In genomic region chr17:43615952-43616351, GRCh38 we compare ENCODE assay signal across 18 cellular contexts. TPM values are rescaled to one million over a fixed set of nuclear protein-coding genes. Genes with fewer than 3 reads are reported as not detected.
"Had no signal": no experiment of that assay in that cellular context is flagged by ENCODE, and none has a peak within 500 bp of the region (broad histone marks: within the 10 kb centered on the region; RNA-seq: fewer than 3 reads in every experiment).

No MANE protein-coding gene starts in this region.

- FAIRE-seq: kidney, urothelium cell line had no signal

- H3K9me3 ChIP-seq: colonic mucosa, esophagus squamous epithelium, neutrophil, sigmoid colon had no signal

- H3K27me3 ChIP-seq: colonic mucosa, esophagus squamous epithelium, sigmoid colon had no signal

- H3K4me1 ChIP-seq: colonic mucosa had no signal

- H3K36me3 ChIP-seq: colonic mucosa, esophagus squamous epithelium, neutrophil, sigmoid colon had no signal

- DNase-seq: colonic mucosa; dermis blood vessel endothelial cell; esophagus squamous epithelium; foreskin fibroblast; immature natural killer cell; kidney; left cardiac atrium; mesendoderm; naive thymus-derived CD4-positive, alpha-beta T cell; sigmoid colon; stimulated activated naive CD4-positive, alpha-beta T cell treated with Interleukin-2 at 50 U/mL for 16 hours had no signal

- H3K4me3 ChIP-seq: colonic mucosa, esophagus squamous epithelium, sigmoid colon, skin epidermis had no signal

- H3K27ac ChIP-seq: colonic mucosa, neutrophil had no signal

RNA-seq across cellular contexts. Expression of gene MEOX1, which starts 45.8 kb away (rescaled TPM):
- total RNA-seq: epithelial cell of proximal tubule, lung microvascular endothelial cell, osteocyte, pulmonary artery endothelial cell had no signal
- polyA plus RNA-seq: immature natural killer cell had no signal
